In genomic region chr7:156579566-156579965, GRCh38 we compare ENCODE assay signal across 1 cellular context.
TF ChIP-seq lines count a peak whose summit lies in the region.

No MANE protein-coding gene starts in this region.

TF ChIP-seq in GM23338, 12 proteins besides CTCF, POLR2A, EP300 and RAD21 (continued from another document):
- no peak for TF ChIP-seq ZNF462 (CRISPR knock-in tag; IDR thresholded peaks at IDR 0.05)
